ENCODE assay signal across 8 cellular contexts in genomic region chr4:176065365-176066249, GRCh38. TPM values are rescaled to one million over a fixed set of nuclear protein-coding genes. Genes with fewer than 3 reads are reported as not detected.
DNase-seq lines count a peak whose midpoint lies in the region; ATAC-seq and TF ChIP-seq lines count a peak whose summit lies in the region.

Gene WDR17, plus strand, starts transcription at chr4:176065841. Its CDS starts 45,740 bp downstream, at chr4:176111581.

- ATAC-seq in GM18517 (IDR thresholded peaks at IDR 0.05; ENCODE audit: unreplicated experiment), result peak; percentile 100
- peak; percentile 100 for ATAC-seq in HG03025 (IDR thresholded peaks at IDR 0.05; ENCODE audit: low FRiP score, unreplicated experiment)
- peak; percentile 99 for ATAC-seq in body of pancreas

- H3K4me3 ChIP-seq in body of pancreas (peak within 1 kb of the TSS in 1 of 2 donors; percentile 61), iPS-11a (ENCODE audit: low read depth, low read length) (peak within 1 kb of the TSS; percentile 76), skeletal muscle cell (ENCODE audit: low read depth, low read length) (peak within 1 kb of the TSS; percentile 57)

- H3K36me3 ChIP-seq in body of pancreas (replicated peaks in 1 of 2; ENCODE audit: insufficient read depth in 1 of 2, low read depth in 2 of 2), result no peaks in the 10 kb centered on the region

- peaks cover 9% of the 10 kb centered on the region for H3K4me1 ChIP-seq in body of pancreas

- peak in 1 of 3 donors; percentile 17 for TF ChIP-seq POLR2A in body of pancreas (IDR thresholded peaks at IDR 0.05)

- H3K9me3 ChIP-seq in body of pancreas, result no peaks in the 10 kb centered on the region

- TF ChIP-seq CTCF in body of pancreas (IDR thresholded peaks at IDR 0.05), result no peak

- WGBS in body of pancreas, 2 donors, result 1 to 5% methylated on average over 11 to 56 of the region's 56 CpGs

- H3K27ac ChIP-seq in body of pancreas, result peak within 1 kb of the TSS in 2 of 4 donors; percentile 23 to 32

- no peaks in the 10 kb centered on the region for H3K27me3 ChIP-seq in body of pancreas

- intact Hi-C loops in body of pancreas (cut with DNase I), result no loop called here

- DNase-seq in NCI-H2107 treated with DMSO at 0.1 percent for 48 hours (lab: John Stamatoyannopoulos, UW; ENCODE audit: unreplicated experiment) (peak; percentile 74), UCSD-AML1 (lab: John Stamatoyannopoulos, UW; ENCODE audit: unreplicated experiment) (peak; percentile 47), body of pancreas (peak; percentile 88 to 94 (median 92)), skeletal muscle cell (ENCODE audit: low read depth) (peak; percentile 14), KG1 (lab: John Stamatoyannopoulos, UW) (no peak)

RNA-seq across cellular contexts. Expression of gene WDR17, which starts in this region (rescaled TPM):
- 1 to 10 TPM; 3.9 to 6.3 TPM for total RNA-seq in body of pancreas
